9 cellular contexts compared by ENCODE assay signal in the genomic region with DNA sequence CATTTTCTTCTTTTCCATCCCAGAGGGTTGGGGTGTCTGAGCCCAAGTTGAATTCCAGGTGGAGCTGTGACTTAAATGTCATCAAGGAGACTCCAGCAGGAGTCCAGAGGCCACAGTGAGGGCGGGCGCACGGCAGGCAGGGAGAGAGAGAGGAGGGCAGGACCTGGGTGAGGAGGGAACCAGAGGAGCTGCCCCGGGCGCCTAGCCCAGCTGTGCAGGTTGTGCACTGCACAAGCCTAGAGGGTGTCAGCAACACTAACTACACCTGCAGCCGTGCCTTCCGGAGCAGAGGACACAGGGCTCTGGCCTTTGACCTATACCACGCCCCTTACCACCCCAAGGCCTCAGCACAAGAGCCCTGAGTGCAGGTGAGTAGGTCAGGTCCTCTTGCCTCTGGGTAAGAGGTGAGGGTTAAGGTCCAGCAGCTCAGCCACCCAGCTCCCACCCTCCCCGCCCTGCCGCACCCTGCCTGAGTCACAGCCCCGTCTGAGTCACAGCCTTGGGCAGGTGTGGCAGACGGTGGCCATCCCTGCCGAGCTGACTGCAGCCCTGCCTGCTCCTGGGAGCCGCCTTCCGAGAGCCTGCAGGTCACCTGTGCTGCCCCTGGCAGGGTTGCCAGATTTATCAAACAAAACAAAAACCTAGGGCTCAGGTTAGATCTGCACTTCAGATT. TPM values are rescaled to one million over a fixed set of nuclear protein-coding genes. Genes with fewer than 3 reads are reported as not detected.
DNase-seq lines count a peak whose midpoint lies in the region; ATAC-seq, FAIRE-seq and TF ChIP-seq lines count a peak whose summit lies in the region.
"Had no signal": no experiment of that assay in that cellular context is flagged by ENCODE, and none has a peak within 500 bp of the region (broad histone marks: within the 10 kb centered on the region; RNA-seq: fewer than 3 reads in every experiment).

No MANE protein-coding gene starts in this region.

- peaks cover under 1% of the 10 kb centered on the region for H3K4me1 Mint-ChIP-seq in activated T-cell treated with anti-CD3 and anti-CD28 coated beads, Interleukin-2, amount 50 U/mL, for 4 hours (ENCODE audit: low read depth)

- no peak for DNase-seq in activated T-cell treated with anti-CD3 and anti-CD28 coated beads, Interleukin-2, amount 50 U/mL, for 4 hours
- DNase-seq in activated T-cell treated with anti-CD3 and anti-CD28 coated beads, Interleukin-2, amount 50 U/mL, for 1 hour: no peak
- DNase-seq in RPMI7951 (ENCODE audit: low read depth) (peak; percentile 30), hepatic stellate cell (ENCODE audit: low spot score) (peak; percentile 53), transverse colon (peak; percentile 92), GM19239 (ENCODE audit: insufficient read length, low spot score) (no peak), cardiac septum (ENCODE audit: low spot score) (no peak)

- H3K9me3 ChIP-seq in transverse colon: no peaks in the 10 kb centered on the region
- H3K9me3 ChIP-seq: thoracic aorta had no signal

- no peaks in the 10 kb centered on the region for H3K36me3 Mint-ChIP-seq in activated T-cell treated with anti-CD3 and anti-CD28 coated beads, Interleukin-2, amount 50 U/mL, for 4 hours (ENCODE audit: insufficient read depth)

- intact Hi-C loops in transverse colon (cut with DNase I; ENCODE audit: low total_unique reads): no loop called here
- intact Hi-C loops in cardiac septum (cut with DNase I): loop anchor here (5.0 kb wide), 1 partner anchor 34 kb away; no protein-coding TSS in a partner anchor

- H3K27me3 ChIP-seq in transverse colon: peaks cover 4% of the 10 kb centered on the region

- no peak overlapping the region for H3K4me3 Mint-ChIP-seq in activated T-cell treated with anti-CD3 and anti-CD28 coated beads, Interleukin-2, amount 50 U/mL, for 4 hours

- peak; percentile 60 for TF ChIP-seq POLR2A in transverse colon (IDR thresholded peaks at IDR 0.05)

- peak; percentile 59 to 64 for ATAC-seq in activated T-cell treated with anti-CD3 and anti-CD28 coated beads, Interleukin-2, amount 50 U/mL, for 4 hours
- no peak for ATAC-seq in GM21528 (IDR thresholded peaks at IDR 0.05; ENCODE audit: low FRiP score, unreplicated experiment)

- peaks cover 41 to 84% (median 61%) of the 10 kb centered on the region in 4 donors for H3K4me1 ChIP-seq in transverse colon

- TF ChIP-seq EP300 in transverse colon (IDR thresholded peaks at IDR 0.05; ENCODE audit: low read depth): peak; percentile 88

- no peaks in the 10 kb centered on the region for H3K36me3 ChIP-seq in transverse colon
- H3K36me3 ChIP-seq: thoracic aorta had no signal

- in situ Hi-C loops in transverse colon (cut with MboI; ENCODE audit: low pct_ligation_motif_present in 1 of 4, low pct_unique_long_range_greater_than_20kb in 1 of 4, low sequenced_read_pairs in 3 of 4): no loop called here

- no peak for FAIRE-seq in GM19239 (lab: Jason Lieb, UNC)

- H3K27ac ChIP-seq in transverse colon: peak overlapping the region; percentile 70 to 85 (median 78)
- H3K27ac ChIP-seq: thoracic aorta had no signal

- TF ChIP-seq CTCF in transverse colon (IDR thresholded peaks at IDR 0.05): no peak

- H3K27me3 Mint-ChIP-seq in activated T-cell treated with anti-CD3 and anti-CD28 coated beads, Interleukin-2, amount 50 U/mL, for 4 hours (ENCODE audit: low read depth): peaks cover 20% of the 10 kb centered on the region

- no peak overlapping the region for H3K4me3 ChIP-seq in transverse colon
- H3K4me3 ChIP-seq: thoracic aorta had no signal

- no peaks in the 10 kb centered on the region for H3K9me3 Mint-ChIP-seq in activated T-cell treated with anti-CD3 and anti-CD28 coated beads, Interleukin-2, amount 50 U/mL, for 4 hours

- 42% methylated on average over 13 of the region's 15 CpGs; no CpG with 5 or more reads in 1 of the 2 donors for WGBS in transverse colon (ENCODE audit: low coverage in 1 of 2), 2 donors

RNA-seq across cellular contexts. Expression of a gene that starts 6.4 kb away (rescaled TPM):
- 10 to 100 TPM; 11.4 to 14.3 (median 11.7) TPM for total RNA-seq in activated T-cell treated with anti-CD3 and anti-CD28 coated beads, Interleukin-2, amount 50 U/mL, for 4 hours
- 20.4 and 34.7 TPM in 2 replicates for total RNA-seq in RPMI7951 (2014; rRNA removed; shearing (Covaris generic))
- total RNA-seq in transverse colon (100 to 1,000 TPM; 245 to 441 (median 290) TPM), cardiac septum (48.4 TPM)

RNA-seq across cellular contexts. Expression of a gene that starts 18.7 kb away (rescaled TPM):
- under 1 TPM in 2 of 3 donors, not detected in 1; 0.16 to 0.18 TPM for total RNA-seq in activated T-cell treated with anti-CD3 and anti-CD28 coated beads, Interleukin-2, amount 50 U/mL, for 4 hours
- not detected in 2 replicates for total RNA-seq in RPMI7951 (2014; rRNA removed; shearing (Covaris generic))
- total RNA-seq in transverse colon (10 to 100 TPM in 1 of 4 donors, 1 to 10 TPM in 3; 3.5 to 12.3 (median 3.9) TPM), cardiac septum (28.3 TPM)

RNA-seq across cellular contexts. Expression of a gene that starts 30.9 kb away (rescaled TPM):
- total RNA-seq in activated T-cell treated with anti-CD3 and anti-CD28 coated beads, Interleukin-2, amount 50 U/mL, for 4 hours: 1 to 10 TPM; 2.3 to 4.3 (median 3.2) TPM
- total RNA-seq in RPMI7951 (2014; rRNA removed; shearing (Covaris generic)): 1.6 and 4.1 TPM in 2 replicates
- 10 to 100 TPM; 12.3 to 64.7 (median 33.6) TPM for total RNA-seq in transverse colon
- total RNA-seq in cardiac septum: 85.3 TPM

RNA-seq across cellular contexts. Expression of a gene that starts 49.1 kb away (rescaled TPM):
- total RNA-seq in activated T-cell treated with anti-CD3 and anti-CD28 coated beads, Interleukin-2, amount 50 U/mL, for 4 hours: 1 to 10 TPM in 2 of 3 donors, under 1 TPM in 1; 0.82 to 2.4 (median 2.1) TPM
- total RNA-seq in RPMI7951 (2014; rRNA removed; shearing (Covaris generic)): 0.10 TPM in 1 of 2 replicates, not detected in the other
- 10 to 100 TPM in 1 of 4 donors, 1 to 10 TPM in 2, under 1 TPM in 1; 0.96 to 33.6 (median 3.3) TPM for total RNA-seq in transverse colon
- 3.3 TPM for total RNA-seq in cardiac septum

RNA-seq across cellular contexts. Expression of a gene that starts 54.7 kb away (rescaled TPM):
- total RNA-seq in activated T-cell treated with anti-CD3 and anti-CD28 coated beads, Interleukin-2, amount 50 U/mL, for 4 hours: not detected
- not detected in 2 replicates for total RNA-seq in RPMI7951 (2014; rRNA removed; shearing (Covaris generic))
- 1 to 10 TPM in 2 of 4 donors, not detected in 2; 1.1 to 2.9 TPM for total RNA-seq in transverse colon
- 4.5 TPM for total RNA-seq in cardiac septum

Comparison
In these comparisons a context has a peak if more than half of its experiments do, and no peak if none do; other contexts are left out.
1. DNase-seq: peak in RPMI7951 (single experiment), hepatic stellate cell (single experiment) and transverse colon (single experiment); none in activated T-cell treated with anti-CD3 and anti-CD28 coated beads, Interleukin-2, amount 50 U/mL, for 4 hours (single experiment), activated T-cell treated with anti-CD3 and anti-CD28 coated beads, Interleukin-2, amount 50 U/mL, for 1 hour (single experiment), GM19239 (single experiment) and cardiac septum (single experiment).